ENCODE assay signal across 8 cellular contexts in the genomic region with DNA sequence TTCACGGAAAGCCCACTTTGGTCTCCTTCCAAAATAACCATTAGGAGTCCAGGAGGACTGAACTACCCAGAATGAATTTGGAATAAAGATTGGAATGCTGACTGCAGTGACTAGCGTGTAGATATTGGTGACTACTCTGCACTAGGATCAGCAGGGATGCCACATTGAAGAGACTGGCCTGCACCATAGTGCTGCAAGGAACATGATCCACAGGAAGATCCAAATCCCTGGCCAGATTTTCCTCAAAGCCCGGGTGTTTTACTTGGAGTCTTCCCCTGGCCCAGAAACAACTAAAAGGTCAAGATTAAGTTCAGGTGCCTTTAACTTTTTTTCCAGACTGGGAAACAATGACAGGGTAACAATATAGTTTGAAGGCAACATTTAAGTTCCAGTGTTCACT.
"Had no signal": no experiment of that assay in that cellular context is flagged by ENCODE, and none has a peak within 500 bp of the region (broad histone marks: within the 10 kb centered on the region; RNA-seq: fewer than 3 reads in every experiment).

No MANE protein-coding gene starts in this region.

- H3K27ac Mint-ChIP-seq: GM23338, HFFc6 had no signal

- H3K4me3 Mint-ChIP-seq: GM23338, H9, HFFc6 had no signal

- ATAC-seq: GM23338, HCT116 had no signal

- H3K4me1 Mint-ChIP-seq: GM23338, H9 had no signal

- DNase-seq: GM23248, GOT3, H7, H9, HCEC 1CT, HFFc6 had no signal
